In the genomic region with DNA sequence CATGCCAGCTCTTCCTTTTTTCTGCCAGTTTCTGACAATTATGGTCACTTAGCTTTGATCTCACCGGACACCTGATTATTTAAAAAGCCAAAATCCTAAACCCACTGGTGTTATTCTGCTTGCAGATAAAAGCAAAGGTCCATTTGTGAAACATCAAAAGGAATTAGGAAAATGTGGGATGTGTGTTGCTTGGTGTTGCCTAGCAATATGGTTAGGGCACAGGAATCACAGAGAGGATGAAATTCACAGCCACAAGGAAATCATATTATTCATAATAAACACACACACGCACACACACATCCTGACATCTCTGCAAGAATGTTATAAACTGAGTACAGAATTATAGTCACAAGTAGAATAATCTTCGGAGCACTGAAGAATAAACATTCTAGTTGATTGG, we compare ENCODE assay signal across 15 cellular contexts.
DNase-seq lines count a peak whose midpoint lies in the region; ATAC-seq lines count a peak whose summit lies in the region.
"Had no signal": no experiment of that assay in that cellular context is flagged by ENCODE, and none has a peak within 500 bp of the region (broad histone marks: within the 10 kb centered on the region; RNA-seq: fewer than 3 reads in every experiment).

No MANE protein-coding gene starts in this region.

- peak overlapping the region; percentile 27 for H3K4me3 Mint-ChIP-seq in stimulated activated naive CD8-positive, alpha-beta T cell treated with anti-CD3 and anti-CD28 coated beads, Interleukin-15, Interleukin-2, amounts not matched to agents 100 ng/mL and 50 ng/mL, for 24 hours
- H3K4me3 Mint-ChIP-seq in activated T-helper 2 cell treated with anti-CD3 and anti-CD28 coated beads, Interferon-gamma antibody, Interleukin-2, Interleukin-4, amounts not matched to agents 10 μg/mL and 5 μg/mL and 100 μg/mL, durations not matched to agents 14 hours and 24 hours and 36 hours (ENCODE audit: low read depth): peak overlapping the region; percentile 17
- H3K4me3 Mint-ChIP-seq in stimulated activated naive CD8-positive, alpha-beta T cell treated with anti-CD3 and anti-CD28 coated beads, Interleukin-15, amount 100 ng/mL, for 72 hours: peak overlapping the region; percentile 56 to 63
- H3K4me3 Mint-ChIP-seq: IgD-negative memory B cell had no signal

- DNase-seq in stimulated activated naive CD8-positive, alpha-beta T cell treated with anti-CD3 and anti-CD28 coated beads, Interleukin-15, Interleukin-2, amounts not matched to agents 100 U/mL and 50 U/mL, for 24 hours: no peak
- DNase-seq in activated T-helper 2 cell treated with anti-CD3 and anti-CD28 coated beads, Interferon-gamma antibody, Interleukin-2, Interleukin-4, amounts not matched to agents 10 μg/mL and 5 μg/mL and 100 μg/mL, durations not matched to agents 14 hours and 24 hours and 36 hours (ENCODE audit: low spot score): no peak
- DNase-seq in fibroblast of gingiva (ENCODE audit: low read depth): peak; percentile 7
- no peak for DNase-seq in stimulated activated naive CD8-positive, alpha-beta T cell treated with anti-CD3 and anti-CD28 coated beads, Interleukin-15, amount 100 ng/mL, for 72 hours
- no peak for DNase-seq in A172 (ENCODE audit: low spot score)
- DNase-seq in left cardiac atrium: no peak
- DNase-seq: Caco-2, foreskin fibroblast, left ventricle myocardium superior, psoas muscle, substantia nigra had no signal

- H3K27ac Mint-ChIP-seq in stimulated activated naive CD8-positive, alpha-beta T cell treated with anti-CD3 and anti-CD28 coated beads, Interleukin-15, Interleukin-2, amounts not matched to agents 100 ng/mL and 50 ng/mL, for 24 hours: peak overlapping the region; percentile 95
- peak overlapping the region; percentile 91 for H3K27ac Mint-ChIP-seq in activated T-helper 2 cell treated with anti-CD3 and anti-CD28 coated beads, Interferon-gamma antibody, Interleukin-2, Interleukin-4, amounts not matched to agents 10 μg/mL and 5 μg/mL and 100 μg/mL, durations not matched to agents 14 hours and 24 hours and 36 hours
- peak overlapping the region in 1 of 2 donors; percentile 95 for H3K27ac Mint-ChIP-seq in stimulated activated naive CD8-positive, alpha-beta T cell treated with anti-CD3 and anti-CD28 coated beads, Interleukin-15, amount 100 ng/mL, for 72 hours
- H3K27ac Mint-ChIP-seq: IgD-negative memory B cell had no signal

- no peaks in the 10 kb centered on the region for H3K36me3 Mint-ChIP-seq in stimulated activated naive CD8-positive, alpha-beta T cell treated with anti-CD3 and anti-CD28 coated beads, Interleukin-15, Interleukin-2, amounts not matched to agents 100 ng/mL and 50 ng/mL, for 24 hours (ENCODE audit: low read depth)
- H3K36me3 Mint-ChIP-seq in activated T-helper 2 cell treated with anti-CD3 and anti-CD28 coated beads, Interferon-gamma antibody, Interleukin-2, Interleukin-4, amounts not matched to agents 10 μg/mL and 5 μg/mL and 100 μg/mL, durations not matched to agents 14 hours and 24 hours and 36 hours (ENCODE audit: low read depth): peaks cover 10% of the 10 kb centered on the region
- H3K36me3 Mint-ChIP-seq: IgD-negative memory B cell had no signal

- intact Hi-C loops in activated T-helper 2 cell treated with anti-CD3 and anti-CD28 coated beads, Interferon-gamma antibody, Interleukin-2, Interleukin-4, amounts not matched to agents 10 μg/mL and 5 μg/mL and 100 μg/mL, durations not matched to agents 14 hours and 24 hours and 36 hours (cut with micrococcal nuclease): loop anchor here (1.0 to 2.0 kb wide), 7 partner anchors 8 to 133 kb away; no protein-coding TSS in a partner anchor
- intact Hi-C loops in left cardiac atrium (cut with DNase I): no loop called here

- H3K27me3 Mint-ChIP-seq in stimulated activated naive CD8-positive, alpha-beta T cell treated with anti-CD3 and anti-CD28 coated beads, Interleukin-15, Interleukin-2, amounts not matched to agents 100 ng/mL and 50 ng/mL, for 24 hours: peaks cover 6% of the 10 kb centered on the region
- no peaks in the 10 kb centered on the region for H3K27me3 Mint-ChIP-seq in activated T-helper 2 cell treated with anti-CD3 and anti-CD28 coated beads, Interferon-gamma antibody, Interleukin-2, Interleukin-4, amounts not matched to agents 10 μg/mL and 5 μg/mL and 100 μg/mL, durations not matched to agents 14 hours and 24 hours and 36 hours (ENCODE audit: low read depth)
- no peaks in the 10 kb centered on the region for H3K27me3 Mint-ChIP-seq in stimulated activated naive CD8-positive, alpha-beta T cell treated with anti-CD3 and anti-CD28 coated beads, Interleukin-15, amount 100 ng/mL, for 72 hours
- H3K27me3 Mint-ChIP-seq: IgD-negative memory B cell; naive thymus-derived CD4-positive, alpha-beta T cell had no signal

- ATAC-seq in stimulated activated naive CD8-positive, alpha-beta T cell treated with anti-CD3 and anti-CD28 coated beads, Interleukin-15, Interleukin-2, amounts not matched to agents 100 U/mL and 50 U/mL, for 24 hours: no peak
- ATAC-seq in stimulated activated naive CD8-positive, alpha-beta T cell treated with anti-CD3 and anti-CD28 coated beads, Interleukin-15, amount 100 ng/mL, for 72 hours: no peak
- ATAC-seq in HG03565 (IDR thresholded peaks at IDR 0.05; ENCODE audit: unreplicated experiment) (no peak), left cardiac atrium (no peak)
- ATAC-seq: left ventricle myocardium superior had no signal

- H3K4me1 Mint-ChIP-seq in stimulated activated naive CD8-positive, alpha-beta T cell treated with anti-CD3 and anti-CD28 coated beads, Interleukin-15, Interleukin-2, amounts not matched to agents 100 ng/mL and 50 ng/mL, for 24 hours (ENCODE audit: low read depth): peaks cover 33% of the 10 kb centered on the region
- H3K4me1 Mint-ChIP-seq in activated T-helper 2 cell treated with anti-CD3 and anti-CD28 coated beads, Interferon-gamma antibody, Interleukin-2, Interleukin-4, amounts not matched to agents 10 μg/mL and 5 μg/mL and 100 μg/mL, durations not matched to agents 14 hours and 24 hours and 36 hours (ENCODE audit: low read depth): peaks cover 57% of the 10 kb centered on the region
- H3K4me1 Mint-ChIP-seq in stimulated activated naive CD8-positive, alpha-beta T cell treated with anti-CD3 and anti-CD28 coated beads, Interleukin-15, amount 100 ng/mL, for 72 hours: peaks cover 51% of the 10 kb centered on the region

- H3K9me3 Mint-ChIP-seq in stimulated activated naive CD8-positive, alpha-beta T cell treated with anti-CD3 and anti-CD28 coated beads, Interleukin-15, Interleukin-2, amounts not matched to agents 100 ng/mL and 50 ng/mL, for 24 hours: no peaks in the 10 kb centered on the region
- no peaks in the 10 kb centered on the region for H3K9me3 Mint-ChIP-seq in activated T-helper 2 cell treated with anti-CD3 and anti-CD28 coated beads, Interferon-gamma antibody, Interleukin-2, Interleukin-4, amounts not matched to agents 10 μg/mL and 5 μg/mL and 100 μg/mL, durations not matched to agents 14 hours and 24 hours and 36 hours
- H3K9me3 Mint-ChIP-seq in stimulated activated naive CD8-positive, alpha-beta T cell treated with anti-CD3 and anti-CD28 coated beads, Interleukin-15, amount 100 ng/mL, for 72 hours: peaks cover 5 to 10% of the 10 kb centered on the region in 2 donors
- H3K9me3 Mint-ChIP-seq: IgD-negative memory B cell had no signal
